12 cellular contexts compared by ENCODE assay signal in genomic region chr5:151454166-151454565, GRCh38. TPM values are rescaled to one million over a fixed set of nuclear protein-coding genes. Genes with fewer than 3 reads are reported as not detected.
DNase-seq lines count a peak whose midpoint lies in the region; ATAC-seq and TF ChIP-seq lines count a peak whose summit lies in the region.
"Had no signal": no experiment of that assay in that cellular context is flagged by ENCODE, and none has a peak within 500 bp of the region (broad histone marks: within the 10 kb centered on the region; RNA-seq: fewer than 3 reads in every experiment).

No MANE protein-coding gene starts in this region.

- H3K9me3 Mint-ChIP-seq in osteocyte (ENCODE audit: unreplicated experiment): no peaks in the 10 kb centered on the region
- no peaks in the 10 kb centered on the region for H3K9me3 Mint-ChIP-seq in Calu3 (ENCODE audit: low read depth, unreplicated experiment)
- H3K9me3 Mint-ChIP-seq: activated naive CD4-positive, alpha-beta T cell treated with anti-CD3 and anti-CD28 coated beads, Interleukin-2, amount 50 U/mL, for 24 hours; neural progenitor cell had no signal

- WGBS in adrenal gland, 4 donors: 56 to 65% (median 63%) methylated on average over 2 of the region's 2 CpGs

- no peaks in the 10 kb centered on the region for H3K9me3 ChIP-seq in adrenal gland (replicated peaks in 1 of 3)

- TF ChIP-seq CTCF in osteocyte (IDR thresholded peaks at IDR 0.05): no peak
- no peak for TF ChIP-seq CTCF in Calu3 (IDR thresholded peaks at IDR 0.05; ENCODE audit: unreplicated experiment)
- TF ChIP-seq CTCF in adrenal gland (IDR thresholded peaks at IDR 0.05): no peak

- intact Hi-C loops in Calu3 (cut with micrococcal nuclease; ENCODE audit: unreplicated experiment) (no loop called here), adrenal gland (cut with DNase I) (no loop called here)

- CTCF ChIA-PET in Calu3 (lab: Charles Lee): interaction anchor here (0.7 kb wide), 1 partner anchor 31 kb away, joined by 4 read pairs; no protein-coding TSS in a partner anchor

- DNase-seq in G401 (ENCODE audit: low spot score) (peak; percentile 58), LoVo (ENCODE audit: low spot score) (peak; percentile 15), cerebellar cortex (ENCODE audit: low spot score) (peak; percentile 54), osteocyte (ENCODE audit: extremely low spot score, unreplicated experiment) (no peak), Calu3 (no peak), adrenal gland (no peak)
- DNase-seq in activated naive CD4-positive, alpha-beta T cell treated with Interleukin-2 at 50 U/mL for 16 hours: no peak
- DNase-seq: MV-4-11 had no signal

- peak overlapping the region; percentile 23 for H3K27ac Mint-ChIP-seq in osteocyte (ENCODE audit: unreplicated experiment)
- no peak overlapping the region for H3K27ac Mint-ChIP-seq in Calu3 (ENCODE audit: unreplicated experiment)
- H3K27ac Mint-ChIP-seq: activated naive CD4-positive, alpha-beta T cell treated with anti-CD3 and anti-CD28 coated beads, Interleukin-2, amount 50 U/mL, for 24 hours; neural progenitor cell had no signal

- TF ChIP-seq POLR2A in adrenal gland (IDR thresholded peaks at IDR 0.05): no peak

- H3K36me3 Mint-ChIP-seq in osteocyte (ENCODE audit: unreplicated experiment) (peaks cover 12% of the 10 kb centered on the region), Calu3 (ENCODE audit: insufficient read depth, unreplicated experiment) (no peaks in the 10 kb centered on the region)
- H3K36me3 Mint-ChIP-seq: neural progenitor cell had no signal

- H3K27me3 Mint-ChIP-seq in osteocyte (ENCODE audit: unreplicated experiment) (no peaks in the 10 kb centered on the region), Calu3 (ENCODE audit: unreplicated experiment) (no peaks in the 10 kb centered on the region)
- H3K27me3 Mint-ChIP-seq: activated naive CD4-positive, alpha-beta T cell treated with anti-CD3 and anti-CD28 coated beads, Interleukin-2, amount 50 U/mL, for 24 hours had no signal

- H3K36me3 ChIP-seq in adrenal gland (replicated peaks in 1 of 2): no peaks in the 10 kb centered on the region
- H3K36me3 ChIP-seq: neural progenitor cell had no signal

- in situ Hi-C loops in G401 (cut with HindIII; ENCODE audit: low sequenced_read_pairs): no loop called here

- no peaks in the 10 kb centered on the region for H3K27me3 ChIP-seq in adrenal gland
- H3K27me3 ChIP-seq: neural progenitor cell had no signal

- no TSS peak for BruUV-seq in Calu3 (replicated peaks; lab: Mats Ljungman, UMichigan)

- H3K4me1 ChIP-seq in adrenal gland (replicated peaks in 1 of 2): peaks cover 0 to 20% of the 10 kb centered on the region in 2 donors

- no peak overlapping the region for H3K4me3 ChIP-seq in adrenal gland
- H3K4me3 ChIP-seq: neural progenitor cell had no signal

- H3K4me1 Mint-ChIP-seq in osteocyte (ENCODE audit: unreplicated experiment): peaks cover 43% of the 10 kb centered on the region
- H3K4me1 Mint-ChIP-seq in Calu3 (ENCODE audit: low read depth, unreplicated experiment): peaks cover 15% of the 10 kb centered on the region

- H3K27ac ChIP-seq in adrenal gland: no peak overlapping the region
- H3K27ac ChIP-seq: neural progenitor cell had no signal

- no peak for ATAC-seq in GM19395 (IDR thresholded peaks at IDR 0.05; ENCODE audit: unreplicated experiment)
- ATAC-seq: activated CD4-positive, CD25-positive, alpha-beta regulatory T cell treated with anti-CD3 and anti-CD28 coated beads, Interleukin-2, amount 50 U/mL, for 24 hours had no signal

- H3K4me3 Mint-ChIP-seq in osteocyte (ENCODE audit: unreplicated experiment) (no peak overlapping the region), Calu3 (ENCODE audit: low read depth, unreplicated experiment) (no peak overlapping the region)
- H3K4me3 Mint-ChIP-seq: activated naive CD4-positive, alpha-beta T cell treated with anti-CD3 and anti-CD28 coated beads, Interleukin-2, amount 50 U/mL, for 24 hours; neural progenitor cell had no signal

RNA-seq across cellular contexts. Expression of gene SLC36A1, which starts 6.8 kb away (rescaled TPM):
- total RNA-seq in G401 (2014; rRNA removed; shearing (Covaris generic)): 2.0 and 4.4 TPM in 2 replicates
- 42.5 and 45.5 TPM in 2 replicates for total RNA-seq in osteocyte
- 11.4 and 12.3 TPM in 2 replicates for total RNA-seq in Calu3 (2022)
- total RNA-seq in adrenal gland: 10 to 100 TPM in 5 of 8 donors, 1 to 10 TPM in 3; 6.9 to 15.4 (median 10.7) TPM
- polyA plus RNA-seq in adrenal gland: 1 to 10 TPM; 3.0 to 8.2 (median 6.4) TPM

Comparison
In these comparisons a context has a peak if more than half of its experiments do, and no peak if none do; other contexts are left out.
1. DNase-seq: peak in G401 (single experiment), LoVo (single experiment) and cerebellar cortex (single experiment); none in osteocyte (single experiment), Calu3 (single experiment), activated naive CD4-positive, alpha-beta T cell treated with Interleukin-2 at 50 U/mL for 16 hours (single experiment) and adrenal gland (0 of 7).